1 cellular context compared by ENCODE assay signal in genomic region chr21:39345440-39345839, GRCh38.
TF ChIP-seq lines count a peak whose summit lies in the region.

No MANE protein-coding gene starts in this region.

TF ChIP-seq in A549, 52 proteins besides CTCF, POLR2A, EP300 and RAD21:
- TF ChIP-seq FOXS1 (CRISPR knock-in tag; IDR thresholded peaks at IDR 0.05) (no peak), BHLHE40 (IDR thresholded peaks at IDR 0.05; ENCODE audit: low read depth, low read length) (no peak), ZNF302 (CRISPR knock-in tag; IDR thresholded peaks at IDR 0.05) (no peak), RCOR1 (IDR thresholded peaks at IDR 0.05; ENCODE audit: low read depth, low read length) (no peak), SREBF2 (IDR thresholded peaks at IDR 0.05) (no peak), SMC3 (IDR thresholded peaks at IDR 0.05) (no peak), ATOH8 (CRISPR knock-in tag; IDR thresholded peaks at IDR 0.05; ENCODE audit: low read depth) (no peak), RFX5 (IDR thresholded peaks at IDR 0.05) (no peak), RNF2 (IDR thresholded peaks at IDR 0.05; ENCODE audit: borderline replicate concordance, low read depth) (no peak), ESRRA (IDR thresholded peaks at IDR 0.05; ENCODE audit: borderline replicate concordance, low read length) (no peak), HDAC2 (IDR thresholded peaks at IDR 0.05) (no peak), JUN (IDR thresholded peaks at IDR 0.05) (no peak), POLR2AphosphoS2 (conservative IDR thresholded peaks at IDR 0.05; ENCODE audit: low read length) (no peak), JUNB (IDR thresholded peaks at IDR 0.05) (no peak)
TF ChIP-seq in A549: peak in this region for 0.
